15 cellular contexts compared by ENCODE assay signal in genomic region chr15:69082556-69082955, GRCh38.
DNase-seq lines count a peak whose midpoint lies in the region; ATAC-seq, FAIRE-seq and TF ChIP-seq lines count a peak whose summit lies in the region.
"Had no signal": no experiment of that assay in that cellular context is flagged by ENCODE, and none has a peak within 500 bp of the region (broad histone marks: within the 10 kb centered on the region; RNA-seq: fewer than 3 reads in every experiment).

No MANE protein-coding gene starts in this region.

- intact Hi-C loops in ascending aorta (cut with DNase I), result no loop called here

- H3K27me3 ChIP-seq in ascending aorta, result no peaks in the 10 kb centered on the region

- DNase-seq in HT1080 (ENCODE audit: low read depth) (peak; percentile 2), ascending aorta (ENCODE audit: low spot score in 2 of 2) (no peak), iris pigment epithelial cell (ENCODE audit: low read depth) (peak; percentile 81), skeletal muscle cell (ENCODE audit: low read depth) (peak; percentile 13), frontal cortex (ENCODE audit: low spot score in 2 of 2) (no peak), NCI-H1105 treated with DMSO at 0.1 percent for 48 hours (lab: John Stamatoyannopoulos, UW) (no peak), GM10248 (ENCODE audit: extremely low spot score) (no peak)
- DNase-seq: activated CD4-positive, CD25-positive, alpha-beta regulatory T cell treated with anti-CD3 and anti-CD28 coated beads, Interleukin-2, amount 50 U/mL, for 72 hours; activated T-cell treated with anti-CD3 and anti-CD28 coated beads, Interleukin-2, amount 50 U/mL, for 48 hours; anterior cingulate cortex; effector CD8-positive, alpha-beta T cell; kidney glomerular epithelial cell; NCI-H345 had no signal

- H3K9me3 ChIP-seq in ascending aorta, result no peaks in the 10 kb centered on the region

- no peak for ATAC-seq in HG03045 (IDR thresholded peaks at IDR 0.05; ENCODE audit: unreplicated experiment)

- H3K4me3 ChIP-seq in ascending aorta, result no peak overlapping the region
- no peak overlapping the region for H3K4me3 ChIP-seq in skeletal muscle cell (ENCODE audit: low read depth, low read length)

- TF ChIP-seq CTCF in ascending aorta (IDR thresholded peaks at IDR 0.05), result no peak
- no peak for TF ChIP-seq CTCF in GM10248 (IDR thresholded peaks at IDR 0.05; ENCODE audit: control extremely low read depth, extremely low read depth, low read depth, missing control alignments)

- CTCF ChIA-PET in GM10248 (lab: Yijun Ruan, JAX), result no interaction called here

- POLR2A ChIA-PET in GM10248 (lab: Yijun Ruan, JAX), result no interaction called here

- H3K36me3 ChIP-seq in ascending aorta, result no peaks in the 10 kb centered on the region

- H3K4me1 ChIP-seq in ascending aorta, result peaks cover 3 to 19% of the 10 kb centered on the region in 2 donors

- FAIRE-seq in frontal cortex (lab: Jason Lieb, UNC), result no peak
- FAIRE-seq: urothelium cell line had no signal

- peak overlapping the region; percentile 20 to 72 for H3K27ac ChIP-seq in ascending aorta

Comparison
In these comparisons a context has a peak if more than half of its experiments do, and no peak if none do; other contexts are left out.
1. DNase-seq: peak in HT1080 (single experiment), iris pigment epithelial cell (single experiment) and skeletal muscle cell (single experiment); none in ascending aorta (0 of 2), frontal cortex (0 of 2), NCI-H1105 treated with DMSO at 0.1 percent for 48 hours (single experiment) and GM10248 (single experiment).